In genomic region chr11:44110231-44110679, GRCh38 we compare ENCODE assay signal across 8 cellular contexts. TPM values are rescaled to one million over a fixed set of nuclear protein-coding genes. Genes with fewer than 3 reads are reported as not detected.
DNase-seq lines count a peak whose midpoint lies in the region; ATAC-seq and TF ChIP-seq lines count a peak whose summit lies in the region.

No MANE protein-coding gene starts in this region.

- H3F3A ChIP-seq in OCI-LY1 (ENCODE audit: insufficient read depth, low read length), result no peaks in the 10 kb centered on the region

- H3K27me3 ChIP-seq in DND-41 (ENCODE audit: insufficient read depth, low read length, poor library complexity) (no peaks in the 10 kb centered on the region), OCI-LY1 (ENCODE audit: insufficient read depth, low read length) (no peaks in the 10 kb centered on the region)

- peak; percentile 71 for TF ChIP-seq CTCF in DND-41 (IDR thresholded peaks at IDR 0.05; ENCODE audit: borderline replicate concordance, extremely low read depth, low read length, poor library complexity, severe bottlenecking)
- peak; percentile 84 for TF ChIP-seq CTCF in GM20000 (IDR thresholded peaks at IDR 0.05; ENCODE audit: extremely low read depth, missing control alignments)
- TF ChIP-seq CTCF in OCI-LY1 (IDR thresholded peaks at IDR 0.05; ENCODE audit: low read length), result peak; percentile 91

- H2AFZ ChIP-seq in DND-41 (ENCODE audit: low read depth, low read length) (no peak overlapping the region), OCI-LY1 (ENCODE audit: low read length) (peak overlapping the region; percentile 19; the same call in 1 of the 2 replicates)

- peak; percentile 65 for DNase-seq in DND-41
- DNase-seq in GM20000 (ENCODE audit: low spot score), result peak; percentile 69
- peak; percentile 51 for DNase-seq in activated T-cell treated with anti-CD3 and anti-CD28 coated beads, Interleukin-2, amount 50 U/mL, for 1 hour
- peak; percentile 42 for DNase-seq in fibroblast of peridontal ligament (ENCODE audit: extremely low read depth)
- DNase-seq in pons (ENCODE audit: low spot score), result peak; percentile 47
- no peak for DNase-seq in occipital lobe (lab: John Stamatoyannopoulos, UW)

- no peak overlapping the region for H3K27ac ChIP-seq in DND-41 (ENCODE audit: low read length)
- H3K27ac ChIP-seq in OCI-LY1 (ENCODE audit: low read depth, low read length, poor library complexity, severe bottlenecking), result no peak overlapping the region

- H4K20me1 ChIP-seq in DND-41 (ENCODE audit: insufficient read depth, low read length) (no peaks in the 10 kb centered on the region), OCI-LY1 (ENCODE audit: insufficient read depth, low read length) (no peaks in the 10 kb centered on the region)

- H3K9me3 ChIP-seq in DND-41 (ENCODE audit: insufficient read depth, low read length, severe bottlenecking), result no peaks in the 10 kb centered on the region
- no peaks in the 10 kb centered on the region for H3K9me3 ChIP-seq in OCI-LY1 (ENCODE audit: low read length)

- peaks cover 47% of the 10 kb centered on the region for H3K36me3 ChIP-seq in DND-41 (ENCODE audit: insufficient read depth, low read length)
- H3K36me3 ChIP-seq in OCI-LY1 (ENCODE audit: insufficient read depth, low read length), result no peaks in the 10 kb centered on the region

- H3K79me2 ChIP-seq in DND-41 (ENCODE audit: insufficient read depth, low read length), result no peaks in the 10 kb centered on the region
- H3K79me2 ChIP-seq in OCI-LY1 (ENCODE audit: insufficient read depth, low read length), result no peaks in the 10 kb centered on the region

- no peak overlapping the region for H3K4me2 ChIP-seq in DND-41 (ENCODE audit: insufficient read depth, low read length)
- H3K4me2 ChIP-seq in OCI-LY1 (ENCODE audit: low read length), result no peak overlapping the region

- no peak overlapping the region for H3K9ac ChIP-seq in DND-41 (ENCODE audit: low read depth, low read length)
- no peak overlapping the region for H3K9ac ChIP-seq in OCI-LY1 (ENCODE audit: low read length)

- H3K4me1 ChIP-seq in DND-41 (ENCODE audit: insufficient read depth, low read length), result no peaks in the 10 kb centered on the region
- H3K4me1 ChIP-seq in OCI-LY1 (ENCODE audit: insufficient read depth, low read length, severe bottlenecking), result no peaks in the 10 kb centered on the region

- ATAC-seq in DND-41 (ENCODE audit: insufficient read depth, low read depth) (peak; percentile 98), HG03558 (IDR thresholded peaks at IDR 0.05; ENCODE audit: extremely low read depth, unreplicated experiment) (peak; percentile 55)

- H3K9me2 ChIP-seq in OCI-LY1 (ENCODE audit: low read depth, low read length), result no peaks in the 10 kb centered on the region

- H3K4me3 ChIP-seq in DND-41 (ENCODE audit: low read depth in 1 of 2, low read length in 2 of 2) (no peak overlapping the region), OCI-LY1 (ENCODE audit: low read depth, low read length, poor library complexity, severe bottlenecking) (no peak overlapping the region)

RNA-seq across cellular contexts. Expression of gene EXT2, which starts 14.8 kb away (rescaled TPM):
- total RNA-seq in occipital lobe, result 79.2 TPM

RNA-seq across cellular contexts. Expression of gene ACCS, which starts 44.2 kb away (rescaled TPM):
- total RNA-seq in occipital lobe, result 7.6 TPM
